Comparison of ENCODE assay signal across 8 cellular contexts in the genomic region with DNA sequence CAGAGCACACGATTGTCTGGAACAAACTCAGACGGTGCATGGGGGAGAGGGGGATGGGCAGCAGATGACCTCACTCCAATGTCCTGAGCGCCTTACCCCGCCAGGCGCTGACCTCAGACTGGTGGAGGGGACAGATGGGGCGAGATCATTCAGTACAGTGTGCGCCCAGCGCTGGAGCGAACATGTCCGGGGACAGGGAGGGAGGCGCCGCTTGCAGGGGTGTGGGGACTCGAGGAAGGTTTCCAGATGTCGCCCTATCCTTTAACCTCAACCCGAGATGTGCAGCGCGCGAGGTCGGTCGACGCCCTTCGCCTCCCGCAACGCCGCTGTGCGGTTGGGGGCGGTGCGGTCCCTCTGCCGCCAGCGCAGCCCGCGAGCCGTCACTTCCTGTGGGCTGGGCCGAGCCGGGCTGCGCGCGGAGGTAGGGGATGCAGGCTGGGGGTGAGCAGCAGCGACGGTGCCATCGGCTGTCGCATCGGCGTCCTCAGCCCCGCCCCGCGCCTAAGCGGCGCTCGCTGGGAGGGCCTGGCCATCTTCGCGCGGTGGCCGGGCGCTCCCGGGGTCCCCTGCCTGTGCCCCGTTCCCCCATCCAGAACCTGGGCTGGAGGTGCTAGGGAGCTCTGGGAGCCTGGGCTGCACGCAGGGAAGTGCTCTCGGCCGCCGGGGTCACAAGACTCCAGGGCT. TPM values are rescaled to one million over a fixed set of nuclear protein-coding genes. Genes with fewer than 3 reads are reported as not detected.
A peak's percentile ranks its signal among the peaks of the same experiment; 100 is the strongest.
DNase-seq lines count a peak whose midpoint lies in the region; ATAC-seq and TF ChIP-seq lines count a peak whose summit lies in the region.

No MANE protein-coding gene starts in this region.

- H3K9me3 Mint-ChIP-seq in Calu3 (ENCODE audit: low read depth, unreplicated experiment): no peaks in the 10 kb centered on the region

- TF ChIP-seq CTCF in Calu3 (IDR thresholded peaks at IDR 0.05; ENCODE audit: unreplicated experiment) (no peak), epithelial cell of proximal tubule (conservative IDR thresholded peaks at IDR 0.05; ENCODE audit: low read depth, low read length) (no peak)

- intact Hi-C loops in Calu3 (cut with micrococcal nuclease; ENCODE audit: unreplicated experiment): no loop called here

- no TSS peak for BruUV-seq in Calu3 (replicated peaks; lab: Mats Ljungman, UMichigan)

- H3K27ac Mint-ChIP-seq in Calu3 (ENCODE audit: unreplicated experiment): peak overlapping the region; percentile 82

- CTCF ChIA-PET in Calu3 (lab: Charles Lee): interaction anchor here (0.9 to 2.0 kb wide), 4 partner anchors 9 to 30 kb away, joined by 4 to 8 read pairs (median 4); partner anchors contain the start of gene HID1

- peak overlapping the region; percentile 79 for H3K4me3 Mint-ChIP-seq in Calu3 (ENCODE audit: low read depth, unreplicated experiment)

- peaks cover 23% of the 10 kb centered on the region for H3K36me3 Mint-ChIP-seq in Calu3 (ENCODE audit: insufficient read depth, unreplicated experiment)

- ATAC-seq in HG02798 (IDR thresholded peaks at IDR 0.05; ENCODE audit: poor library complexity, unreplicated experiment) (peak; percentile 60), GM18511 (IDR thresholded peaks at IDR 0.05; ENCODE audit: unreplicated experiment) (no peak)

- no peaks in the 10 kb centered on the region for H3K27me3 Mint-ChIP-seq in Calu3 (ENCODE audit: unreplicated experiment)

- H3K4me1 Mint-ChIP-seq in Calu3 (ENCODE audit: low read depth, unreplicated experiment): peaks cover 36% of the 10 kb centered on the region

- DNase-seq in Calu3 (peak; percentile 87), NOMO-1 (lab: John Stamatoyannopoulos, UW; ENCODE audit: unreplicated experiment in 2 of 2) (peak; percentile 57 to 70), activated T-cell treated with anti-CD3 and anti-CD28 coated beads for 4 hours (peak; percentile 57), epithelial cell of proximal tubule (ENCODE audit: low read depth) (no peak), mucosa of gallbladder (ENCODE audit: low spot score) (peak; percentile 70)
- DNase-seq in stimulated activated CD8-positive, alpha-beta memory T cell treated with anti-CD3 and anti-CD28 coated beads, Interleukin-4, amount 100 ng/mL, for 1 hour (ENCODE audit: low read depth in 2 of 2, low spot score in 1 of 2): peak; percentile 42 to 44

- H3K4me3 ChIP-seq in epithelial cell of proximal tubule (ENCODE audit: low read depth, low read length): peak overlapping the region; percentile 75

RNA-seq across cellular contexts. Expression of gene CDR2L, which starts 5.3 kb away (rescaled TPM):
- total RNA-seq in Calu3 (2022) (39.4 and 48.3 TPM in 2 replicates), epithelial cell of proximal tubule (38.9 and 64.4 TPM in 2 replicates), mucosa of gallbladder (83.8 TPM)

RNA-seq across cellular contexts. Expression of gene HID1, which starts 9.6 kb away (rescaled TPM):
- total RNA-seq in Calu3 (2022): 114 and 122 TPM in 2 replicates
- total RNA-seq in epithelial cell of proximal tubule: 9.0 and 19.1 TPM in 2 replicates
- 186 TPM for total RNA-seq in mucosa of gallbladder

RNA-seq across cellular contexts. Expression of gene MRPL58, which starts 30.3 kb away (rescaled TPM):
- total RNA-seq in Calu3 (2022): 49.0 and 52.7 TPM in 2 replicates
- 52.2 and 113 TPM in 2 replicates for total RNA-seq in epithelial cell of proximal tubule
- total RNA-seq in mucosa of gallbladder: 16.7 TPM

RNA-seq across cellular contexts. Expression of gene OTOP3, which starts 46.4 kb away (rescaled TPM):
- total RNA-seq in Calu3 (2022) (not detected in 2 replicates), epithelial cell of proximal tubule (not detected in 2 replicates), mucosa of gallbladder (not detected)

RNA-seq across cellular contexts. Expression of gene OTOP2, which starts 58.0 kb away (rescaled TPM):
- total RNA-seq in Calu3 (2022): not detected in 2 replicates
- not detected in 2 replicates for total RNA-seq in epithelial cell of proximal tubule
- not detected for total RNA-seq in mucosa of gallbladder
